ENCODE assay signal across 8 cellular contexts in the genomic region with DNA sequence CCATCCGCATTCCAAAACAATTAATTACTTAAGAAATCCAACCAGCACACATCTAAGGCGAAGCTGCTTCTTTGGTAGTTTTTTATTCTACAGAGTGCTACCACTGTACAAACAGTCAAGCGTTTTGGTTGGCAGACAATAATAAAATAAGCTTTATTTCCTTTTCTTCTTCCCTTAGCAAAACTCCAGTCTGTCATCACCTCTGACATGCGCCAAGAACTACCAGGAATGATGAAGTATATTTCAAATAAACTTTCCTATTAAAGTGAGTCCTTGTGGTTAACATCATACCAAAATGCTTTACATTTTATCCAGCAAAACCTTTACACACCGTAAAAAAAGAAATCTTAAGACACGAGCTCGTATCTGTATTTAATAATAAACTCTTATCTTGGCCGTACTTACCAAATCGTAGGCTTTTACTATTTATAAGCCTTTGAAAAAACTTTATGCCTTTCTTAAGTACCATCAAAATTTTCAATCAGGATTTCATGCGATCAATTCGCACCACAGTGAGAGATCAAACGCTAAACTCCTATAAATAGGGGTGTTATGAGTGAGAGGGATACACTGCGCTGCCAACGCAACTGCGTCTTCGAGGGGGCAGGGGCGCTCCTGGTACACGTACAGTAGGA. TPM values are rescaled to one million over a fixed set of nuclear protein-coding genes. Genes with fewer than 3 reads are reported as not detected.
DNase-seq lines count a peak whose midpoint lies in the region; ATAC-seq and TF ChIP-seq lines count a peak whose summit lies in the region.

No MANE protein-coding gene starts in this region.

- no peaks in the 10 kb centered on the region for H3K27me3 ChIP-seq in H7 (ENCODE audit: control insufficient read depth, insufficient read depth, low read length)

- POLR2A ChIA-PET in activated CD8-positive, alpha-beta T cell treated with anti-CD3 and anti-CD28 coated beads for 36 hours (lab: Charles Lee), result interaction anchor here (0.6 to 3.2 kb wide), 15 partner anchors 10 to 375 kb away, joined by 3 to 20 read pairs (median 3); partner anchors contain the start of gene SRSF7

- intact Hi-C loops in activated CD8-positive, alpha-beta T cell treated with anti-CD3 and anti-CD28 coated beads for 36 hours (cut with micrococcal nuclease), result loop anchor here (5.0 kb wide), 1 partner anchor 59 kb away; no protein-coding TSS in a partner anchor

- no peaks in the 10 kb centered on the region for H3K36me3 ChIP-seq in H7 (replicated peaks; ENCODE audit: control insufficient read depth, insufficient read depth, low read length)

- no peak for TF ChIP-seq CTCF in AG10803 (conservative IDR thresholded peaks at IDR 0.05; ENCODE audit: low read length)
- no peak for TF ChIP-seq CTCF in activated CD8-positive, alpha-beta T cell treated with anti-CD3 and anti-CD28 coated beads for 36 hours (IDR thresholded peaks at IDR 0.05)
- TF ChIP-seq CTCF in glutamatergic neuron (IDR thresholded peaks at IDR 0.05; ENCODE audit: partially characterized antibody, unreplicated experiment), result no peak
- no peak for TF ChIP-seq CTCF in retinal pigment epithelial cell (conservative IDR thresholded peaks at IDR 0.05; ENCODE audit: low read depth, low read length)

- H3K4me1 Mint-ChIP-seq in activated CD8-positive, alpha-beta T cell treated with anti-CD3 and anti-CD28 coated beads for 36 hours (ENCODE audit: low read depth), result peaks cover 65% of the 10 kb centered on the region
- peaks cover 17% of the 10 kb centered on the region for H3K4me1 Mint-ChIP-seq in glutamatergic neuron (ENCODE audit: low read depth, unreplicated experiment)

- no peaks in the 10 kb centered on the region for H3K9me3 Mint-ChIP-seq in activated CD8-positive, alpha-beta T cell treated with anti-CD3 and anti-CD28 coated beads for 36 hours
- H3K9me3 Mint-ChIP-seq in glutamatergic neuron (ENCODE audit: unreplicated experiment), result peaks cover 9% of the 10 kb centered on the region

- CTCF ChIA-PET in activated CD8-positive, alpha-beta T cell treated with anti-CD3 and anti-CD28 coated beads for 36 hours (lab: Charles Lee), result interaction anchor here (0.6 to 3.5 kb wide), 11 partner anchors 9 to 178 kb away, joined by 3 to 22 read pairs (median 4); no protein-coding TSS in a partner anchor

- H3K36me3 Mint-ChIP-seq in activated CD8-positive, alpha-beta T cell treated with anti-CD3 and anti-CD28 coated beads for 36 hours (ENCODE audit: low read depth), result peaks cover 2% of the 10 kb centered on the region
- no peaks in the 10 kb centered on the region for H3K36me3 Mint-ChIP-seq in glutamatergic neuron (ENCODE audit: unreplicated experiment)

- no peaks in the 10 kb centered on the region for H3K27me3 Mint-ChIP-seq in activated CD8-positive, alpha-beta T cell treated with anti-CD3 and anti-CD28 coated beads for 36 hours
- peaks cover 7% of the 10 kb centered on the region for H3K27me3 Mint-ChIP-seq in glutamatergic neuron (ENCODE audit: unreplicated experiment)

- peak overlapping the region; percentile 87 for H3K27ac Mint-ChIP-seq in activated CD8-positive, alpha-beta T cell treated with anti-CD3 and anti-CD28 coated beads for 36 hours
- peak overlapping the region; percentile 59 for H3K27ac Mint-ChIP-seq in glutamatergic neuron (ENCODE audit: unreplicated experiment)

- H3K4me3 Mint-ChIP-seq in activated CD8-positive, alpha-beta T cell treated with anti-CD3 and anti-CD28 coated beads for 36 hours, result peak overlapping the region; percentile 89
- H3K4me3 Mint-ChIP-seq in glutamatergic neuron (ENCODE audit: unreplicated experiment), result peak overlapping the region; percentile 85

- ATAC-seq in activated CD8-positive, alpha-beta T cell treated with anti-CD3 and anti-CD28 coated beads for 36 hours, result no peak
- no peak for ATAC-seq in activated CD4-positive, CD25-positive, alpha-beta regulatory T cell treated with anti-CD3 and anti-CD28 coated beads, Interleukin-2, amount 50 U/mL, for 24 hours

- DNase-seq in AG10803 (ENCODE audit: low read depth), result no peak
- no peak for DNase-seq in H7
- peak; percentile 76 for DNase-seq in activated CD8-positive, alpha-beta T cell treated with anti-CD3 and anti-CD28 coated beads for 36 hours
- no peak for DNase-seq in glutamatergic neuron
- peak; percentile 49 for DNase-seq in retinal pigment epithelial cell (ENCODE audit: low read depth)
- no peak for DNase-seq in cerebellar cortex (ENCODE audit: low spot score)
- no peak for DNase-seq in CD1c-positive myeloid dendritic cell (ENCODE audit: extremely low spot score)

- H3K4me3 ChIP-seq in AG10803 (ENCODE audit: low read length) (peak overlapping the region; percentile 90), H7 (ENCODE audit: insufficient read depth, low read depth, low read length) (peak overlapping the region; percentile 99), retinal pigment epithelial cell (ENCODE audit: low read length) (peak overlapping the region; percentile 86)

RNA-seq across cellular contexts. Expression of gene ATL2, which starts 1.2 kb away (rescaled TPM):
- 119 and 141 TPM in 2 replicates for total RNA-seq in H7 (2014; rRNA removed; shearing (Covaris generic))
- total RNA-seq in activated CD8-positive, alpha-beta T cell treated with anti-CD3 and anti-CD28 coated beads for 36 hours, result 10 to 100 TPM; 52.8 to 54.5 TPM
- 39.0 TPM for total RNA-seq in glutamatergic neuron (ENCODE audit: unreplicated experiment)

Comparison
In these comparisons a context has a peak if more than half of its experiments do, and no peak if none do; other contexts are left out.
1. DNase-seq: peak in activated CD8-positive, alpha-beta T cell treated with anti-CD3 and anti-CD28 coated beads for 36 hours (single experiment) and retinal pigment epithelial cell (single experiment); none in AG10803 (single experiment), H7 (single experiment), glutamatergic neuron (single experiment), cerebellar cortex (single experiment) and CD1c-positive myeloid dendritic cell (single experiment).
2. Peak in every context shown above with its lines, with median percentiles within 50 percentile points of each other: H3K4me3 ChIP-seq.